In the genomic region with DNA sequence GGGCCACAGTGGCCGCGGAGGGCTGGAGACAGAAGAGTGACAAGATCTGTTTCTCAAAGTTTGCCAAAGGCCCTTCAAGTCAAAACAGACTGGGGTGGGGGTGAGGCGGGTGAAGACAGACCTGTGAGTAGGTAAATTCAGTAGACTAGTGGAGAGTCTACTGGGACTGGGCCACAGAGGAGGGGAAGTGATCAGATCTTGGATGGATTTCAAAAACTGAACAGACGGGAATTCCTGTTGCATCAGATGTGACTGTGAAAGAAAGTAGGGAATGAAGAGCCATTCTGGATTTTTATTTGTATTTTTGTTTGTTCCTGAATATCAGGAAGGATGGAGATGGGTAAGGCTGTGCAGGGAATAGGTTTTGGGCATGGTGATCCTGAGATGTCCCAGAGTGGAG, we compare ENCODE assay signal across 6 cellular contexts. TPM values are rescaled to one million over a fixed set of nuclear protein-coding genes. Genes with fewer than 3 reads are reported as not detected.
A peak's percentile ranks its signal among the peaks of the same experiment; 100 is the strongest.
DNase-seq lines count a peak whose midpoint lies in the region; ATAC-seq and TF ChIP-seq lines count a peak whose summit lies in the region.
"Not testable (repeated sequence)": the region's sequence is repeated elsewhere in the genome, so short reads cannot be mapped to it uniquely, and the experiment has no call there.

No MANE protein-coding gene starts in this region.

- CTCF ChIA-PET in T-cell (lab: Charles Lee): interaction anchor here in 1 of 2 donors (0.5 to 1.0 kb wide), 2 partner anchors 23 to 96 kb away, joined by 3 to 5 read pairs; a partner anchor contains a TSS

- not testable (repeated sequence) for H4K20me1 ChIP-seq in hepatocyte (ENCODE audit: insufficient read depth, poor library complexity, severe bottlenecking)

- TF ChIP-seq CTCF in AG10803 (conservative IDR thresholded peaks at IDR 0.05; ENCODE audit: low read length); HFF-Myc (IDR thresholded peaks at IDR 0.05; ENCODE audit: low read depth, low read length, missing control alignments); cardiac fibroblast (IDR thresholded peaks at IDR 0.05; ENCODE audit: low read depth, low read length); hepatocyte (IDR thresholded peaks at IDR 0.05; ENCODE audit: poor library complexity); parathyroid adenoma (IDR thresholded peaks at IDR 0.05): not testable (repeated sequence)

- peak overlapping the region; percentile 85 for H3K4me2 ChIP-seq in hepatocyte
- H3K4me2 ChIP-seq in parathyroid adenoma (ENCODE audit: low read length): peak overlapping the region; percentile 57

- 9% methylated on average over 1 of the region's 4 CpGs for WGBS in hepatocyte (ENCODE audit: low lambda C conversion rate, missing lambda C conversion rate)

- H3K27ac Mint-ChIP-seq in T-cell: peak overlapping the region; percentile 69 to 79

- H3K4me1 Mint-ChIP-seq in T-cell: peaks cover 27 to 31% (median 30%) of the 10 kb centered on the region in 3 donors

- peak overlapping the region; percentile 76 to 82 (median 82) for H3K4me3 Mint-ChIP-seq in T-cell

- not testable (repeated sequence) for H3K4me1 ChIP-seq in hepatocyte (ENCODE audit: insufficient read depth); parathyroid adenoma

- not testable (repeated sequence) for H3K9me3 ChIP-seq in hepatocyte (ENCODE audit: low read depth); parathyroid adenoma (ENCODE audit: control insufficient read depth, low read length)

- H2AFZ ChIP-seq in hepatocyte, parathyroid adenoma: not testable (repeated sequence)

- H3K9me3 Mint-ChIP-seq in T-cell: peaks cover 13 to 50% (median 42%) of the 10 kb centered on the region in 3 donors

- POLR2A ChIA-PET in T-cell (lab: Charles Lee): interaction anchor here in 1 of 2 donors (0.5 to 0.6 kb wide), 2 partner anchors 63 to 930 kb away, joined by 3 read pairs; no protein-coding TSS in a partner anchor

- peaks cover 59% of the 10 kb centered on the region for H3K36me3 Mint-ChIP-seq in T-cell

- H3K27ac ChIP-seq in hepatocyte, parathyroid adenoma: not testable (repeated sequence)

- H3K27me3 Mint-ChIP-seq in T-cell: not testable (repeated sequence)

- not testable (repeated sequence) for H3K36me3 ChIP-seq in hepatocyte (replicated peaks; ENCODE audit: insufficient read depth, low read depth); parathyroid adenoma (ENCODE audit: control insufficient read depth, insufficient read depth, low read length)

- DNase-seq in AG10803 (ENCODE audit: low read depth): peak; percentile 69
- DNase-seq in HFF-Myc (ENCODE audit: extremely low read depth, low read depth); T-cell; hepatocyte (ENCODE audit: low spot score): not testable (repeated sequence)
- DNase-seq in cardiac fibroblast (ENCODE audit: low read depth in 2 of 2): peak; percentile 68 to 69

- H3K79me2 ChIP-seq in hepatocyte: peaks cover 26% of the 10 kb centered on the region
- not testable (repeated sequence) for H3K79me2 ChIP-seq in parathyroid adenoma

- ATAC-seq in T-cell (replicated peaks in 1 of 4): not testable (repeated sequence)

- H3K9ac ChIP-seq in parathyroid adenoma: not testable (repeated sequence)

- not testable (repeated sequence) for H3K9me2 ChIP-seq in hepatocyte (replicated peaks; ENCODE audit: insufficient read depth)

- H3K27me3 ChIP-seq in hepatocyte; parathyroid adenoma (ENCODE audit: control insufficient read depth, insufficient read depth, low read length): not testable (repeated sequence)

- H3K4me3 ChIP-seq in AG10803 (ENCODE audit: low read length) (peak overlapping the region; percentile 71), HFF-Myc (replicated peaks; ENCODE audit: low read depth, low read length) (peak overlapping the region; percentile 60), cardiac fibroblast (replicated peaks in 1 of 2; ENCODE audit: low read depth in 2 of 2, low read length in 2 of 2) (peak overlapping the region; percentile 37 to 53), hepatocyte (peak overlapping the region; percentile 20), parathyroid adenoma (ENCODE audit: low read depth, low read length) (peak overlapping the region; percentile 92)

RNA-seq across cellular contexts. Expression of a gene that starts 0.7 kb away (rescaled TPM):
- 10 to 100 TPM; 10.3 to 25.6 (median 18.7) TPM for total RNA-seq in T-cell
- 6.9 and 8.0 TPM in 2 replicates for total RNA-seq in hepatocyte
- 5.0 and 6.6 TPM in 2 replicates for polyA plus RNA-seq in hepatocyte

RNA-seq across cellular contexts. Expression of a gene that starts 12.8 kb away (rescaled TPM):
- total RNA-seq in T-cell (10 to 100 TPM in 4 of 5 donors, 1 to 10 TPM in 1; 6.3 to 24.5 (median 21.5) TPM), hepatocyte (9.4 and 11.4 TPM in 2 replicates)
- polyA plus RNA-seq in hepatocyte: 9.3 and 9.4 TPM in 2 replicates

RNA-seq across cellular contexts. Expression of a gene that starts 23.0 kb away (rescaled TPM):
- total RNA-seq in T-cell (10 to 100 TPM in 1 of 5 donors, 1 to 10 TPM in 4; 2.3 to 12.1 (median 9.4) TPM), hepatocyte (18.5 TPM in 2 replicates)
- polyA plus RNA-seq in hepatocyte: 2.6 and 5.6 TPM in 2 replicates

RNA-seq across cellular contexts. Expression of a gene that starts 26.8 kb away (rescaled TPM):
- total RNA-seq in T-cell (10 to 100 TPM in 4 of 5 donors, 1 to 10 TPM in 1; 9.0 to 17.4 (median 16.0) TPM), hepatocyte (4.3 and 6.4 TPM in 2 replicates)
- 3.2 and 3.5 TPM in 2 replicates for polyA plus RNA-seq in hepatocyte

RNA-seq across cellular contexts. Expression of a gene that starts 43.5 kb away (rescaled TPM):
- total RNA-seq in T-cell (under 1 TPM in 3 of 5 donors, not detected in 2; 0.41 to 0.61 (median 0.53) TPM), hepatocyte (1.6 and 2.2 TPM in 2 replicates)
- 0.65 and 0.83 TPM in 2 replicates for polyA plus RNA-seq in hepatocyte

Comparison
In these comparisons a context has a peak if more than half of its experiments do, and no peak if none do; other contexts are left out.
1. H3K4me3 ChIP-seq: peak in every context shown above with its lines; median percentile 92 in parathyroid adenoma; 71 in AG10803; 60 in HFF-Myc; 45 in cardiac fibroblast; 20 in hepatocyte.